Comparison of ENCODE assay signal across 25 cellular contexts in the genomic region with DNA sequence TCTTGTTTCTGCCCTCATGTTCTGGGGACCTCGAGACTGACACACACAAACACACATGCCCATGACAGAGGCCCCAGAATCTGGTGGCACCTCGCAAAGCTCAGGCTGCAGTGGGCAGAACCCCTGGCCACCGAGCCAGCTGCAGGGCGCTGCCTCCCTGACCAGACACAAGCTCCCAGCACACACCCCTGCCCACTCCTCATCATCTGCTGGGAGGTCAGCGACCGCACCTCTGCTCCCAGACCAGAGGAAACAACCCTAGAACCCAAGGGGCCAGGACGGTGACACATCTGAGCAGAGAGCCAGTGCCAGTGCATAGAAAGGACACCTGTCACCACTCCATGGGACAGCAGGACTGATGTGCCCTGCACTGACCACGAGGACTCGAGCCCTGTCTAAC.
"Had no signal": no experiment of that assay in that cellular context is flagged by ENCODE, and none has a peak within 500 bp of the region (broad histone marks: within the 10 kb centered on the region; RNA-seq: fewer than 3 reads in every experiment).

No MANE protein-coding gene starts in this region.

- FAIRE-seq: colon, endothelial cell of umbilical vein, frontal cortex, islet of Langerhans, keratinocyte had no signal

- H3K27ac ChIP-seq: coronary artery, dorsolateral prefrontal cortex, esophagus muscularis mucosa, foreskin keratinocyte, gastroesophageal sphincter, heart right ventricle, left lung had no signal

- H3K27ac Mint-ChIP-seq: memory B cell had no signal

- H3K36me3 ChIP-seq: left lung had no signal

- DNase-seq: dermis blood vessel endothelial cell; dorsolateral prefrontal cortex; effector CD4-positive, alpha-beta T cell; effector memory CD4-positive, alpha-beta T cell; foreskin keratinocyte; glutamatergic neuron; head of caudate nucleus; heart right ventricle; hippocampal formation; left cardiac atrium; left lung; left ventricle myocardium superior; mammary epithelial cell; mesendoderm; midbrain had no signal

- H3K9me3 Mint-ChIP-seq: memory B cell had no signal

- H3K27me3 ChIP-seq: dorsolateral prefrontal cortex, esophagus muscularis mucosa, foreskin keratinocyte, gastroesophageal sphincter, heart right ventricle, left lung had no signal

- H3K4me3 ChIP-seq: coronary artery, dorsolateral prefrontal cortex, esophagus muscularis mucosa, gastroesophageal sphincter, heart right ventricle, left lung, lung had no signal

- ATAC-seq: foreskin keratinocyte, gastroesophageal sphincter, heart right ventricle, left cardiac atrium, left lung, left ventricle myocardium superior had no signal

- H3K9me3 ChIP-seq: esophagus muscularis mucosa, gastroesophageal sphincter, heart right ventricle, left lung had no signal

- H3K4me1 ChIP-seq: foreskin keratinocyte had no signal

- H3K4me3 Mint-ChIP-seq: memory B cell had no signal
